In genomic region chr17:68291836-68292688, GRCh38 we compare ENCODE assay signal across 8 cellular contexts. TPM values are rescaled to one million over a fixed set of nuclear protein-coding genes. Genes with fewer than 3 reads are reported as not detected.
DNase-seq lines count a peak whose midpoint lies in the region; ATAC-seq and TF ChIP-seq lines count a peak whose summit lies in the region.

No MANE protein-coding gene starts in this region.

- peak overlapping the region; percentile 77 for H3K9ac ChIP-seq in HUES6 (ENCODE audit: low read length)

- no peak for TF ChIP-seq POLR2A in testis (IDR thresholded peaks at IDR 0.05)

- H3K27me3 ChIP-seq in HUES6 (ENCODE audit: control insufficient read depth, insufficient read depth, low read length) (peaks cover 57% of the 10 kb centered on the region), testis (no peaks in the 10 kb centered on the region)

- TF ChIP-seq CTCF in RWPE1 (conservative IDR thresholded peaks at IDR 0.05; ENCODE audit: low read depth) (no peak), omental fat pad (IDR thresholded peaks at IDR 0.05) (no peak), testis (IDR thresholded peaks at IDR 0.05) (no peak)

- POLR2A ChIA-PET in RWPE1 (lab: Yijun Ruan, JAX; ENCODE audit: low non-redundant PET): no interaction called here

- WGBS in testis, 2 donors: 0 to 2% methylated on average over 34 to 70 of the region's 76 CpGs

- peak overlapping the region; percentile 42; the same call in 1 of the 2 replicates for H3K27ac ChIP-seq in HUES6 (ENCODE audit: low read depth, low read length)
- H3K27ac ChIP-seq in RWPE1: peak overlapping the region; percentile 74
- peak overlapping the region; percentile 51 to 73 for H3K27ac ChIP-seq in testis

- H3K4me3 ChIP-seq in HUES6 (ENCODE audit: low read depth, low read length) (peak overlapping the region; percentile 70), testis (peak overlapping the region; percentile 64 to 66)

- H3K9me3 ChIP-seq in HUES6 (ENCODE audit: control insufficient read depth, insufficient read depth, low read depth, low read length) (no peaks in the 10 kb centered on the region), testis (no peaks in the 10 kb centered on the region)

- ATAC-seq in GM21515 (IDR thresholded peaks at IDR 0.05; ENCODE audit: unreplicated experiment) (peak; percentile 57), omental fat pad (ENCODE audit: low FRiP score) (peak; percentile 53)

- H3K36me3 ChIP-seq in HUES6 (ENCODE audit: control insufficient read depth, insufficient read depth, low read length) (no peaks in the 10 kb centered on the region), testis (ENCODE audit: low read depth, missing control alignments) (no peaks in the 10 kb centered on the region)

- DNase-seq in DMS53 (lab: John Stamatoyannopoulos, UW): peak; percentile 91
- DNase-seq in RWPE1 (ENCODE audit: low spot score): peak; percentile 84
- peak; percentile 94 for DNase-seq in activated gamma-delta T cell (lab: John Stamatoyannopoulos, UW)
- DNase-seq in germinal center (ENCODE audit: low spot score): peak; percentile 95
- peak; percentile 38 for DNase-seq in omental fat pad (ENCODE audit: low spot score)
- DNase-seq in testis: peak; percentile 67

- H3K4me1 ChIP-seq in HUES6 (ENCODE audit: control insufficient read depth, insufficient read depth, low read length): peaks cover 52% of the 10 kb centered on the region
- H3K4me1 ChIP-seq in testis: no peaks in the 10 kb centered on the region

- CTCF ChIA-PET in RWPE1 (lab: Yijun Ruan, JAX): interaction anchor here (0.8 kb wide), 1 partner anchor 144 kb away, joined by 3 read pairs; no protein-coding TSS in a partner anchor

- intact Hi-C loops in testis (cut with DNase I; ENCODE audit: low total_unique reads): no loop called here

RNA-seq across cellular contexts. Expression of gene ARSG, which starts 0.8 kb away (rescaled TPM):
- 1 to 10 TPM; 1.4 to 8.2 (median 2.6) TPM for total RNA-seq in omental fat pad
- total RNA-seq in testis: 10 to 100 TPM; 12.5 to 16.9 TPM
- polyA plus RNA-seq in testis (ENCODE audit: insufficient read depth, low read depth, low replicate concordance): 7.4 TPM

RNA-seq across cellular contexts. Expression of gene SLC16A6, which starts 1.1 kb away (rescaled TPM):
- total RNA-seq in omental fat pad: 1 to 10 TPM in 3 of 4 donors, under 1 TPM in 1; 0.38 to 7.3 (median 2.2) TPM
- total RNA-seq in testis: 1 to 10 TPM; 1.5 to 1.9 TPM
- 2.2 TPM for polyA plus RNA-seq in testis (ENCODE audit: insufficient read depth, low read depth, low replicate concordance)

RNA-seq across cellular contexts. Expression of gene AMZ2, which starts 44.2 kb away (rescaled TPM):
- total RNA-seq in omental fat pad (10 to 100 TPM; 26.6 to 59.6 (median 48.1) TPM), testis (100 to 1,000 TPM; 143 to 201 TPM)
- 457 TPM for polyA plus RNA-seq in testis (ENCODE audit: insufficient read depth, low read depth, low replicate concordance)

Comparison
In these comparisons a context has a peak if more than half of its experiments do, and no peak if none do; other contexts are left out.
1. Peak in every context shown above with its lines: DNase-seq, ATAC-seq, H3K4me3 ChIP-seq and H3K27ac ChIP-seq.
2. DNase-seq: peak in every context shown above with its lines; median percentile 95 in germinal center; 94 in activated gamma-delta T cell; 91 in DMS53; 84 in RWPE1; 67 in testis; 38 in omental fat pad.